ENCODE assay signal across 12 cellular contexts in genomic region chr11:111762981-111763643, GRCh38. TPM values are rescaled to one million over a fixed set of nuclear protein-coding genes. Genes with fewer than 3 reads are reported as not detected.
DNase-seq lines count a peak whose midpoint lies in the region; ATAC-seq and TF ChIP-seq lines count a peak whose summit lies in the region.
"Had no signal": no experiment of that assay in that cellular context is flagged by ENCODE, and none has a peak within 500 bp of the region (broad histone marks: within the 10 kb centered on the region; RNA-seq: fewer than 3 reads in every experiment).

No MANE protein-coding gene starts in this region.

- peak overlapping the region in 4 of 7 donors; percentile 24 to 86 (median 53) for H3K27ac Mint-ChIP-seq in CD4-positive, alpha-beta memory T cell

- no peak overlapping the region for H2AFZ ChIP-seq in Karpas-422 (ENCODE audit: low read length)

- no peaks in the 10 kb centered on the region for H4K20me1 ChIP-seq in Karpas-422 (ENCODE audit: insufficient read depth, low read depth, low read length)

- no peaks in the 10 kb centered on the region for H3K27me3 Mint-ChIP-seq in CD4-positive, alpha-beta memory T cell
- H3K27me3 Mint-ChIP-seq: central memory CD8-positive, alpha-beta T cell had no signal

- DNase-seq in CD4-positive, alpha-beta memory T cell, result no peak
- DNase-seq in Karpas-422 (peak; percentile 79), astrocyte of the hippocampus (ENCODE audit: low read depth, low spot score) (peak; percentile 27), upper lobe of right lung (no peak), hepatic stellate cell (ENCODE audit: low spot score) (no peak)
- DNase-seq in activated effector memory CD4-positive, alpha-beta T cell treated with anti-CD3 and anti-CD28 coated beads, Interleukin-2, amount 50 U/mL, for 16 hours, result no peak
- DNase-seq: DMS53, GOT3, T1000 had no signal

- H3K4me1 ChIP-seq in CD4-positive, alpha-beta memory T cell (ENCODE audit: insufficient read depth, low read length), result peaks cover 24% of the 10 kb centered on the region
- peaks cover 32% of the 10 kb centered on the region for H3K4me1 ChIP-seq in Karpas-422 (ENCODE audit: low read length)
- peaks cover 0 to 41% (median 22%) of the 10 kb centered on the region in 4 donors for H3K4me1 ChIP-seq in liver (ENCODE audit: control insufficient read depth in 4 of 4, insufficient read depth in 4 of 4, low read length in 3 of 4)
- H3K4me1 ChIP-seq in upper lobe of right lung, result peaks cover 16% of the 10 kb centered on the region

- no peaks in the 10 kb centered on the region for H3K9me2 ChIP-seq in Karpas-422 (replicated peaks; ENCODE audit: insufficient read depth, low read length)

- peak; percentile 23 to 25 for TF ChIP-seq RAD21 in liver (IDR thresholded peaks at IDR 0.05)

- no peak overlapping the region for H3K27ac ChIP-seq in CD4-positive, alpha-beta memory T cell (ENCODE audit: low read depth, low read length)
- H3K27ac ChIP-seq in Karpas-422 (ENCODE audit: low read length), result no peak overlapping the region
- no peak overlapping the region for H3K27ac ChIP-seq in liver (ENCODE audit: low read depth in 1 of 2, low read length in 2 of 2)
- H3K27ac ChIP-seq in upper lobe of right lung, result no peak overlapping the region

- POLR2A ChIA-PET in CD4-positive, alpha-beta memory T cell (lab: Charles Lee; ENCODE audit: partially characterized antibody), result interaction anchor here (1.5 to 2.7 kb wide), 2 partner anchors 14 to 160 kb away, joined by 3 to 9 read pairs; partner anchors contain the start of gene SIK2

- TF ChIP-seq CTCF in liver (IDR thresholded peaks at IDR 0.05; ENCODE audit: low read depth, low read length, missing input control) (no peak), upper lobe of right lung (IDR thresholded peaks at IDR 0.05) (no peak)

- peaks cover 26% of the 10 kb centered on the region for H3K36me3 ChIP-seq in CD4-positive, alpha-beta memory T cell (ENCODE audit: insufficient read depth, low read length)
- H3K36me3 ChIP-seq in Karpas-422 (ENCODE audit: insufficient read depth, low read length) (peaks cover 63% of the 10 kb centered on the region), liver (ENCODE audit: control insufficient read depth in 4 of 4, insufficient read depth in 3 of 4, low read depth in 1 of 4, low read length in 3 of 4) (peaks cover 5 to 44% (median 37%) of the 10 kb centered on the region in 4 donors), upper lobe of right lung (peaks cover 62% of the 10 kb centered on the region)

- H3K9me3 ChIP-seq in CD4-positive, alpha-beta memory T cell (ENCODE audit: control insufficient read depth in 1 of 2, low read length in 2 of 2), result no peaks in the 10 kb centered on the region
- H3K9me3 ChIP-seq in Karpas-422 (ENCODE audit: low read length) (no peaks in the 10 kb centered on the region), liver (ENCODE audit: control insufficient read depth in 4 of 4, low read length in 3 of 4) (no peaks in the 10 kb centered on the region), upper lobe of right lung (no peaks in the 10 kb centered on the region)

- CTCF ChIA-PET in CD4-positive, alpha-beta memory T cell (lab: Charles Lee; ENCODE audit: partially characterized antibody), result interaction anchor here (0.7 to 8.8 kb wide), 7 partner anchors 13 to 758 kb away, joined by 3 to 103 read pairs (median 5); partner anchors contain the start of gene SIK2

- intact Hi-C loops in CD4-positive, alpha-beta memory T cell (cut with micrococcal nuclease), result no loop called here
- intact Hi-C loops in upper lobe of right lung (cut with DNase I), result no loop called here

- H3K36me3 Mint-ChIP-seq in CD4-positive, alpha-beta memory T cell, result peaks cover 38 to 66% of the 10 kb centered on the region in 2 donors

- peak overlapping the region in 4 of 8 donors; percentile 1 to 59 (median 24) for H3K4me3 Mint-ChIP-seq in CD4-positive, alpha-beta memory T cell
- H3K4me3 Mint-ChIP-seq: central memory CD8-positive, alpha-beta T cell had no signal

- H3K4me1 Mint-ChIP-seq in CD4-positive, alpha-beta memory T cell, result peaks cover 30 to 55% (median 36%) of the 10 kb centered on the region in 4 donors

- no peaks in the 10 kb centered on the region for H3K9me3 Mint-ChIP-seq in CD4-positive, alpha-beta memory T cell
- H3K9me3 Mint-ChIP-seq: central memory CD8-positive, alpha-beta T cell had no signal

- ATAC-seq in upper lobe of right lung (no peak), GM19452 (IDR thresholded peaks at IDR 0.05; ENCODE audit: unreplicated experiment) (no peak)

- no peak overlapping the region for H3K4me3 ChIP-seq in CD4-positive, alpha-beta memory T cell (ENCODE audit: low read length in 2 of 2)
- no peak overlapping the region for H3K4me3 ChIP-seq in Karpas-422 (ENCODE audit: low read length)
- no peak overlapping the region for H3K4me3 ChIP-seq in liver (ENCODE audit: low read depth in 1 of 3, low read length in 3 of 3)
- no peak overlapping the region for H3K4me3 ChIP-seq in upper lobe of right lung

- H3K79me2 ChIP-seq in Karpas-422 (ENCODE audit: low read length), result peaks cover 63% of the 10 kb centered on the region

- no peak overlapping the region for H3K9ac ChIP-seq in Karpas-422 (ENCODE audit: low read length)
- peak overlapping the region in 1 of 2 donors; percentile 100 for H3K9ac ChIP-seq in liver (ENCODE audit: low read depth in 1 of 2, low read length in 2 of 2)

- H3K4me2 ChIP-seq in Karpas-422 (ENCODE audit: low read depth, low read length, poor library complexity, severe bottlenecking), result no peak overlapping the region

- 92% methylated on average over 3 of the region's 3 CpGs for WGBS in liver

- no peaks in the 10 kb centered on the region for H3K27me3 ChIP-seq in CD4-positive, alpha-beta memory T cell (ENCODE audit: insufficient read depth, low read length)
- no peaks in the 10 kb centered on the region for H3K27me3 ChIP-seq in Karpas-422 (ENCODE audit: low read length)
- H3K27me3 ChIP-seq in liver (ENCODE audit: control insufficient read depth in 4 of 4, insufficient read depth in 4 of 4, low read length in 3 of 4), result no peaks in the 10 kb centered on the region
- H3K27me3 ChIP-seq in upper lobe of right lung, result no peaks in the 10 kb centered on the region

TF ChIP-seq in liver, 16 proteins besides CTCF, POLR2A, EP300 and RAD21:
- no peak for TF ChIP-seq HNF4G (IDR thresholded peaks at IDR 0.05)
- TF ChIP-seq FOXA1 (IDR thresholded peaks at IDR 0.05), result no peak
- no peak for TF ChIP-seq NR2F2 (IDR thresholded peaks at IDR 0.05)
- TF ChIP-seq JUND (IDR thresholded peaks at IDR 0.05), result no peak
- no peak for TF ChIP-seq GABPA (IDR thresholded peaks at IDR 0.05 in 1 of 2, conservative IDR thresholded peaks at IDR 0.05 in 1 of 2)

RNA-seq across cellular contexts. Expression of gene PPP2R1B, which starts 3.1 kb away (rescaled TPM):
- total RNA-seq in CD4-positive, alpha-beta memory T cell, result 10 to 100 TPM; 38.9 to 39.1 TPM
- 10 to 100 TPM; 18.4 to 27.9 TPM for polyA plus RNA-seq in CD4-positive, alpha-beta memory T cell
- total RNA-seq in Karpas-422 (2014; rRNA removed; shearing (Covaris generic); ENCODE audit: low replicate concordance), result 145 and 211 TPM in 2 replicates
- total RNA-seq in liver, result 100 to 1,000 TPM in 1 of 2 donors, 10 to 100 TPM in 1; 50.1 to 316 TPM
- polyA plus RNA-seq in liver, result 10 to 100 TPM; 33.2 to 55.0 TPM
- total RNA-seq in upper lobe of right lung, result 26.7 TPM

Comparison
In these comparisons a context has a peak if more than half of its experiments do, and no peak if none do; other contexts are left out.
1. DNase-seq: peak in Karpas-422 (single experiment) and astrocyte of the hippocampus (single experiment); none in CD4-positive, alpha-beta memory T cell (0 of 5), activated effector memory CD4-positive, alpha-beta T cell treated with anti-CD3 and anti-CD28 coated beads, Interleukin-2, amount 50 U/mL, for 16 hours (single experiment), upper lobe of right lung (single experiment) and hepatic stellate cell (single experiment).